ENCODE assay signal across 7 cellular contexts in the genomic region with DNA sequence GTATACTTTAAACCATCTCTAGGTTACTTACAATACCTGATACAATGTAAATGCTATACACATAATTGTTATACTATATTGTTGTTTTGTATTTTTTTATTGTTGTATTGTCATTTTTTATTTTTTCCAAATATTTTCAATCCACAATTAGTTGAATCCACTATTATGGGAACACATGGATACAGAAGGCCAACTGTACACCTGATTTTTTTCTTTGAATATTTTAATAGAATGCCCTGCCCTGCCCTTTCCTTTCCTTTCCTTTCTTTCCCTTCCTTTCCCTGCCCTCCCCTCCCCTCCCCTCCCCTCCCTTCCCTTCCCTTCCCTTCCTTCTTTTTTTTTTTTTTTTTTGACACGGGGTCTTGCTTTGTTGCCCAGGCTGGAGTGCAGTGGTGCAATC.
"Had no signal": no experiment of that assay in that cellular context is flagged by ENCODE, and none has a peak within 500 bp of the region (broad histone marks: within the 10 kb centered on the region; RNA-seq: fewer than 3 reads in every experiment).

No MANE protein-coding gene starts in this region.

- DNase-seq: IMR-90, KBM-7, KG1 had no signal

- ATAC-seq: K562 had no signal

- H3K27ac ChIP-seq: HL-60, KMS-11 had no signal

- H3K4me2 ChIP-seq: KMS-11 had no signal

- H3K9ac ChIP-seq: KMS-11 had no signal

- H3K4me3 ChIP-seq: K562 had no signal

- FAIRE-seq: HTR-8/SVneo, K562 had no signal
